15 cellular contexts compared by ENCODE assay signal in the genomic region with DNA sequence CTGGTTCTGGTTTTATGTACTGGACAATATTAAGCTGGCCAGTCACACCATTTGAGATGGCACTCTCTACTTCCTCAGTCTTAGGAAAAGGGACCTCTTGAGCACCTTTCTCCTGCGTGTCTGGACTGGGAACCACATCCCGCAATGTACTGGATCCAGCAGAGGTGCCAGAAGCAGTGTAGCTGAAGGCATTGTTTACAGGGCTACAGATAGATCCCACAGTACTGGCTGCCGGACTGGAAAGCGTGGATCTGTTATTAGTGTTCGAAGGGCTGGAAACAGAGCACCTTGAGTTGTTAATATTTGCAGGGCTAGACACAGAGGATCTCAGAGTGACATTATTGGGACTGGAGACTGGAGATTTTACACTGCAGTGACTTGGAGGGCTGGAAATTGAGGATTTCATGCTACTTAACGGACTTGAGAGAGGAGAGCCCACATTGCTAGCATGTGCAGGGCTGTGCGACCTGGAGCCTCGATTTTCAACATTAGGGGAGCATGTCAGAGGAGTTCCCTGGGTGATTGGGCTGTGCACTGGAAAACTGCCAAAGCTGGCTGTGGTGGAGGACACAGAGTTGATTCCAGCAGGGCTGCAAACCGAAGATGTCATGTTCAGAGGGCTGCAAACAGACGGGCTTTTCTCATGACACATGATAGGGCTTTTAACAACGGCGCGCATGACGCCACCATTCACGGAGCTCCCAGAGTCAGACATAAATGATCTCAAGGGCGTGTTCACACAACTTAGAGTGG.
"Had no signal": no experiment of that assay in that cellular context is flagged by ENCODE, and none has a peak within 500 bp of the region (broad histone marks: within the 10 kb centered on the region; RNA-seq: fewer than 3 reads in every experiment).

No MANE protein-coding gene starts in this region.

- ATAC-seq: effector memory CD8-positive, alpha-beta T cell; gastroesophageal sphincter; stimulated activated naive CD8-positive, alpha-beta T cell treated with anti-CD3 and anti-CD28 coated beads, Interleukin-15, amount 100 ng/mL, for 72 hours had no signal

- H3K27ac ChIP-seq: epithelial cell of prostate, gastroesophageal sphincter, hepatocyte, thoracic aorta, vagina, VCaP had no signal

- H3K27me3 ChIP-seq: gastroesophageal sphincter, vagina had no signal

- DNase-seq: activated CD4-positive, alpha-beta memory T cell treated with anti-CD3 and anti-CD28 coated beads for 36 hours; activated gamma-delta T cell treated with Interleukin-2 at 50 U/mL for 16 hours; activated T-cell treated with anti-CD3 and anti-CD28 coated beads, Interleukin-2, amount 50 U/mL, for 48 hours; effector memory CD8-positive, alpha-beta T cell; kidney; nephron progenitor cell; stimulated activated CD4-positive, alpha-beta T cell treated with anti-CD3 and anti-CD28 coated beads, Interleukin-4, amount 100 ng/mL, for 4 hours; stimulated activated naive CD8-positive, alpha-beta T cell treated with anti-CD3 and anti-CD28 coated beads, Interleukin-15, amount 100 ng/mL, for 72 hours; T1000 had no signal

- H3K4me3 ChIP-seq: gastroesophageal sphincter, hepatocyte, thoracic aorta, vagina had no signal

- H3K36me3 ChIP-seq: thoracic aorta, vagina had no signal

- H3K9me3 ChIP-seq: gastroesophageal sphincter, thoracic aorta, vagina had no signal
